Comparison of ENCODE assay signal across 18 cellular contexts in the genomic region with DNA sequence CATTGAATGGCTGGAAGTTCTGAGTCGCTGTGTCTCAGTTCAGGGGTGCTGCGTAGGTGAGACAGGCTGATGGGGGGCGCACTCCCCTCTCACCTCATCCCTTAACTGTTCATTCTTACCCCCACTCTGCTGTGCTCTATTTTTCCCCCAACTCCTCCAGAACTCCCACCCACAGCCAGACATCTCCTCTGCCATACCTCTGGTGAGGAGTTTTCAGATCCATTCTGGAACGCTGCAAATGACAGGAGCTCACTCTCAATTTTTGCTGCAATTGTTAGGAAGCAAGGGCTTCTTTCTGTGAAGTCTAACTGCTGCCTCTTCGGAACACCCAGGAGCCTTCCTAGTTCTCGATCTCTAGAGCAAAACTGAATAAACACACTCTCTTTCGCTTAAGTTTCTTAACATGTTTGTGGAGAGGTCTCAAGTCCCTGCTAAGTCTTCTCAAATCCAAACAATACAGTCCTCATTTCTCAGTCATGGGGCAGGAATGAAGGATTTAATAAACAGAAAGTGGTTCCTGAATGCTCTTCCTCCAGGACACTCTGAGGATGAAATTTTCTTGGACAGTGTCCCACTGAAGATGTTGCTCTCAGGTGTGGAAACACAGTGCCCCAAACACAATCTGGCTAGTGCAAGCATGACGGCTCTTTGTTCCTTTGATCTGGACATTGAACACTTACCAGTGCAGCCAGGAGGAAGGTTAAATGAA.
A peak's percentile ranks its signal among the peaks of the same experiment; 100 is the strongest.
DNase-seq lines count a peak whose midpoint lies in the region; ATAC-seq, FAIRE-seq and TF ChIP-seq lines count a peak whose summit lies in the region.
"Had no signal": no experiment of that assay in that cellular context is flagged by ENCODE, and none has a peak within 500 bp of the region (broad histone marks: within the 10 kb centered on the region; RNA-seq: fewer than 3 reads in every experiment).

No MANE protein-coding gene starts in this region.

- DNase-seq in heart right ventricle (no peak), left cardiac atrium (no peak), astrocyte (ENCODE audit: low read depth) (no peak), mesenchymal stem cell (peak; percentile 64), type B pancreatic cell (ENCODE audit: extremely low spot score, unreplicated experiment) (no peak), SHP77 treated with DMSO at 0.1 percent for 48 hours (lab: John Stamatoyannopoulos, UW) (no peak), MV-4-11 (lab: John Stamatoyannopoulos, UW) (no peak), activated T-cell treated with anti-CD3 and anti-CD28 coated beads for 4 hours (no peak)
- DNase-seq: CD4-positive, alpha-beta T cell; DND-41; NCI-H1105 treated with DMSO at 0.1 percent for 48 hours; NCI-H187; NCI-H446 treated with DMSO at 0.1 percent for 48 hours; NCI-H774; Peyer's patch; SHP77 had no signal

- H4K91ac ChIP-seq in mesenchymal stem cell (ENCODE audit: low read length), result peak overlapping the region; percentile 54

- H3K79me1 ChIP-seq in mesenchymal stem cell (replicated peaks; ENCODE audit: low read length, poor library complexity, severe bottlenecking), result no peaks in the 10 kb centered on the region

- H4K20me1 ChIP-seq in astrocyte (ENCODE audit: insufficient read depth, low read length), result no peaks in the 10 kb centered on the region

- H3K4me1 Mint-ChIP-seq in astrocyte (ENCODE audit: low read depth, unreplicated experiment) (peaks cover 14% of the 10 kb centered on the region), type B pancreatic cell (ENCODE audit: unreplicated experiment) (peaks cover 20% of the 10 kb centered on the region)

- H3K27ac ChIP-seq in heart right ventricle (peak overlapping the region in 7 of 10 donors; percentile 38 to 73 (median 70)), astrocyte (ENCODE audit: low read depth, low read length) (no peak overlapping the region), mesenchymal stem cell (ENCODE audit: low read length, poor library complexity, severe bottlenecking) (no peak overlapping the region)
- H3K27ac ChIP-seq: KMS-11, Peyer's patch had no signal

- no peak overlapping the region for H3K4me3 Mint-ChIP-seq in astrocyte (ENCODE audit: unreplicated experiment)
- H3K4me3 Mint-ChIP-seq in type B pancreatic cell, result no peak overlapping the region
- H3K4me3 Mint-ChIP-seq: CD4-positive, alpha-beta T cell had no signal

- no peaks in the 10 kb centered on the region for H3K27me3 ChIP-seq in heart right ventricle
- no peaks in the 10 kb centered on the region for H3K27me3 ChIP-seq in astrocyte (ENCODE audit: insufficient read depth, low read length)
- no peaks in the 10 kb centered on the region for H3K27me3 ChIP-seq in mesenchymal stem cell (ENCODE audit: control insufficient read depth in 1 of 2, insufficient read depth in 1 of 2, low read length in 2 of 2)
- H3K27me3 ChIP-seq: Peyer's patch had no signal

- H2BK15ac ChIP-seq in mesenchymal stem cell (ENCODE audit: low read depth, poor library complexity, severe bottlenecking), result peak overlapping the region; percentile 58

- no peaks in the 10 kb centered on the region for H3K79me2 ChIP-seq in astrocyte (ENCODE audit: insufficient read depth, low read length)

- H3K14ac ChIP-seq in mesenchymal stem cell (ENCODE audit: low read length in 2 of 2), result peak overlapping the region in 1 of 2 experiments; percentile 26

- H2BK120ac ChIP-seq in mesenchymal stem cell (ENCODE audit: low read depth, low read length), result no peak overlapping the region

- peaks cover 0 to 8% (median 0%) of the 10 kb centered on the region in 9 donors for H3K36me3 ChIP-seq in heart right ventricle
- no peaks in the 10 kb centered on the region for H3K36me3 ChIP-seq in astrocyte (ENCODE audit: insufficient read depth, low read length)
- H3K36me3 ChIP-seq in mesenchymal stem cell (ENCODE audit: control insufficient read depth in 1 of 2, insufficient read depth in 2 of 2, low read depth in 1 of 2, low read length in 2 of 2), result peaks cover 7 to 20% of the 10 kb centered on the region in 2 experiments

- ATAC-seq in heart right ventricle (no peak), left cardiac atrium (no peak)

- H3K27me3 Mint-ChIP-seq in astrocyte (ENCODE audit: low read depth, unreplicated experiment), result no peaks in the 10 kb centered on the region
- no peaks in the 10 kb centered on the region for H3K27me3 Mint-ChIP-seq in type B pancreatic cell
- H3K27me3 Mint-ChIP-seq: CD4-positive, alpha-beta T cell had no signal

- WGBS in heart right ventricle, 2 donors, result 87 to 92% methylated on average over 8 of the region's 8 CpGs
- 87% methylated on average over 7 of the region's 8 CpGs for WGBS in mesenchymal stem cell

- H3K9me3 ChIP-seq in heart right ventricle (no peaks in the 10 kb centered on the region), astrocyte (ENCODE audit: insufficient read depth, low read depth, low read length) (no peaks in the 10 kb centered on the region), mesenchymal stem cell (ENCODE audit: control insufficient read depth, low read length) (no peaks in the 10 kb centered on the region)
- H3K9me3 ChIP-seq: Peyer's patch had no signal

- no peak overlapping the region for H3K9ac ChIP-seq in astrocyte (ENCODE audit: low read length)
- no peak overlapping the region for H3K9ac ChIP-seq in mesenchymal stem cell (ENCODE audit: low read length)
- H3K9ac ChIP-seq: KMS-11 had no signal

- no peaks in the 10 kb centered on the region for H3K9me3 Mint-ChIP-seq in astrocyte (ENCODE audit: unreplicated experiment)
- H3K9me3 Mint-ChIP-seq in type B pancreatic cell, result no peaks in the 10 kb centered on the region
- H3K9me3 Mint-ChIP-seq: CD4-positive, alpha-beta T cell had no signal

- no peak overlapping the region for H3K4me3 ChIP-seq in heart right ventricle
- no peak overlapping the region for H3K4me3 ChIP-seq in astrocyte (ENCODE audit: insufficient read depth, low read depth, low read length)
- no peak overlapping the region for H3K4me3 ChIP-seq in mesenchymal stem cell (ENCODE audit: insufficient read depth in 1 of 2, low read depth in 1 of 2, low read length in 2 of 2)
- H3K4me3 ChIP-seq: Peyer's patch had no signal

- H3K4ac ChIP-seq in mesenchymal stem cell (ENCODE audit: low read depth in 1 of 2, low read length in 2 of 2), result peak overlapping the region in 1 of 2 experiments; percentile 55

- H3K18ac ChIP-seq in mesenchymal stem cell (ENCODE audit: low read depth in 1 of 2, low read length in 2 of 2), result peak overlapping the region; percentile 4 to 35

- peak overlapping the region in 1 of 2 experiments; percentile 45 for H2BK12ac ChIP-seq in mesenchymal stem cell (ENCODE audit: low read length in 2 of 2)

- no peak overlapping the region for H2BK5ac ChIP-seq in mesenchymal stem cell (ENCODE audit: low read depth, low read length, poor library complexity, severe bottlenecking)

- H2AK5ac ChIP-seq in mesenchymal stem cell (ENCODE audit: low read length, severe bottlenecking), result no peak overlapping the region

- intact Hi-C loops in heart right ventricle (cut with DNase I) (loop anchor here in 1 of 10 donors (10.0 kb wide), 1 partner anchor 91 kb away; no protein-coding TSS in a partner anchor), left cardiac atrium (cut with DNase I) (no loop called here)

- TF ChIP-seq CTCF in heart right ventricle (IDR thresholded peaks at IDR 0.05) (no peak), astrocyte (IDR thresholded peaks at IDR 0.05; ENCODE audit: insufficient read depth, low read depth, low read length) (no peak), type B pancreatic cell (conservative IDR thresholded peaks at IDR 0.05) (no peak)

- no peak for FAIRE-seq in astrocyte (lab: Jason Lieb, UNC)
- FAIRE-seq: A204.1 had no signal

- H4K8ac ChIP-seq in mesenchymal stem cell (ENCODE audit: low read length), result peak overlapping the region; percentile 14

- H3K4me1 ChIP-seq in heart right ventricle, result peaks cover 0 to 62% (median 30%) of the 10 kb centered on the region in 9 donors
- no peaks in the 10 kb centered on the region for H3K4me1 ChIP-seq in astrocyte (ENCODE audit: insufficient read depth, low read length)
- H3K4me1 ChIP-seq in mesenchymal stem cell (ENCODE audit: control insufficient read depth, insufficient read depth, low read depth, low read length), result peaks cover 7% of the 10 kb centered on the region
- H3K4me1 ChIP-seq: Peyer's patch had no signal

- peak overlapping the region in 1 of 2 experiments; percentile 6 for H3K23ac ChIP-seq in mesenchymal stem cell (ENCODE audit: low read length in 2 of 2)

- no peak overlapping the region for H2AFZ ChIP-seq in astrocyte (ENCODE audit: low read depth, low read length)
- no peak overlapping the region for H2AFZ ChIP-seq in mesenchymal stem cell (ENCODE audit: low read depth, low read length)

- H3K4me2 ChIP-seq in astrocyte (ENCODE audit: low read length) (no peak overlapping the region), mesenchymal stem cell (ENCODE audit: low read length, poor library complexity, severe bottlenecking) (no peak overlapping the region)
- H3K4me2 ChIP-seq: KMS-11 had no signal

- H3K27ac Mint-ChIP-seq in astrocyte (ENCODE audit: unreplicated experiment) (peak overlapping the region; percentile 26), type B pancreatic cell (peak overlapping the region; percentile 14)

- peaks cover 3% of the 10 kb centered on the region for H3K36me3 Mint-ChIP-seq in astrocyte (ENCODE audit: low read depth, unreplicated experiment)
- no peaks in the 10 kb centered on the region for H3K36me3 Mint-ChIP-seq in type B pancreatic cell

Comparison
In these comparisons a context has a peak if more than half of its experiments do, and no peak if none do; other contexts are left out.
1. H3K27ac ChIP-seq: peak in heart right ventricle (7 of 10); none in astrocyte (single experiment) and mesenchymal stem cell (single experiment).